Comparison of ENCODE assay signal across 8 cellular contexts in genomic region chr4:930827-931193, GRCh38. TPM values are rescaled to one million over a fixed set of nuclear protein-coding genes. Genes with fewer than 3 reads are reported as not detected.
DNase-seq lines count a peak whose midpoint lies in the region; ATAC-seq, FAIRE-seq and TF ChIP-seq lines count a peak whose summit lies in the region.

No MANE protein-coding gene starts in this region.

- H3K27ac ChIP-seq in K562 (ENCODE audit: extremely low read depth, low read depth, low read length) (peak overlapping the region; percentile 93), mesenchymal stem cell (ENCODE audit: low read length, poor library complexity, severe bottlenecking) (no peak overlapping the region), vagina (peak overlapping the region; percentile 85)

- peak overlapping the region; percentile 49 for H4K8ac ChIP-seq in mesenchymal stem cell (ENCODE audit: low read length)

- CTCF ChIA-PET in K562 (lab: Yijun Ruan, JAX; ENCODE audit: low intra/inter-chr PET ratio) = no interaction called here

- H3K79me2 ChIP-seq in K562 (ENCODE audit: control insufficient read depth, insufficient read depth, low read length) = peaks cover 63% of the 10 kb centered on the region

- TF ChIP-seq POLR2A in K562 (conservative IDR thresholded peaks at IDR 0.05) (no peak), vagina (IDR thresholded peaks at IDR 0.05) (no peak)

- no peaks in the 10 kb centered on the region for H3K9me3 ChIP-seq in K562 (replicated peaks; ENCODE audit: control insufficient read depth, insufficient read depth, low read depth, low read length)
- no peaks in the 10 kb centered on the region for H3K9me3 ChIP-seq in mesenchymal stem cell (ENCODE audit: control insufficient read depth, low read length)
- no peaks in the 10 kb centered on the region for H3K9me3 ChIP-seq in vagina

- H3K36me3 ChIP-seq in K562 (ENCODE audit: control insufficient read depth, insufficient read depth, low read length) (peaks cover 17% of the 10 kb centered on the region; the same call in 2 of the 3 replicates), mesenchymal stem cell (ENCODE audit: control insufficient read depth in 1 of 2, insufficient read depth in 2 of 2, low read depth in 1 of 2, low read length in 2 of 2) (peaks cover 0 to 14% of the 10 kb centered on the region in 2 experiments), vagina (no peaks in the 10 kb centered on the region)

- peak overlapping the region in 1 of 2 experiments; percentile 38 for H3K4ac ChIP-seq in mesenchymal stem cell (ENCODE audit: low read depth in 1 of 2, low read length in 2 of 2)

- H2BK5ac ChIP-seq in mesenchymal stem cell (ENCODE audit: low read depth, low read length, poor library complexity, severe bottlenecking) = no peak overlapping the region

- no peak overlapping the region for H2AFZ ChIP-seq in K562 (ENCODE audit: low read depth, low read length)
- H2AFZ ChIP-seq in mesenchymal stem cell (ENCODE audit: low read depth, low read length) = peak overlapping the region; percentile 55

- intact Hi-C loops in cardiac septum (cut with DNase I) (loop anchor here (5.0 to 10.0 kb wide), 3 partner anchors 41 to 364 kb away; partner anchors contain the start of gene DGKQ), left ventricle myocardium superior (cut with micrococcal nuclease) (no loop called here), K562 (cut with micrococcal nuclease) (loop anchor here (2.0 kb wide), 1 partner anchor 42 kb away; the partner anchor contains the start of gene DGKQ), vagina (cut with DNase I) (no loop called here)

- peaks cover 13 to 19% of the 10 kb centered on the region in 2 experiments for H3K4me1 ChIP-seq in K562 (replicated peaks in 1 of 2; ENCODE audit: control insufficient read depth in 2 of 2, insufficient read depth in 2 of 2, low read length in 2 of 2)
- peaks cover 27% of the 10 kb centered on the region for H3K4me1 ChIP-seq in mesenchymal stem cell (ENCODE audit: control insufficient read depth, insufficient read depth, low read depth, low read length)
- peaks cover 53% of the 10 kb centered on the region for H3K4me1 ChIP-seq in vagina

- no peak for ATAC-seq in left ventricle myocardium superior
- no peak for ATAC-seq in K562
- ATAC-seq in HG02870 (IDR thresholded peaks at IDR 0.05; ENCODE audit: unreplicated experiment) = no peak
- ATAC-seq in HG03439 (IDR thresholded peaks at IDR 0.05; ENCODE audit: unreplicated experiment) = no peak
- ATAC-seq in GM21619 (IDR thresholded peaks at IDR 0.05; ENCODE audit: unreplicated experiment) = no peak

- peaks cover 26% of the 10 kb centered on the region; the same call in 1 of the 2 replicates for H4K20me1 ChIP-seq in K562 (replicated peaks; ENCODE audit: control insufficient read depth, insufficient read depth, low read length)

- peak overlapping the region in 1 of 2 experiments; percentile 77 for H2BK12ac ChIP-seq in mesenchymal stem cell (ENCODE audit: low read length in 2 of 2)

- H3K4me3 ChIP-seq in K562 (peak overlapping the region; percentile 99), mesenchymal stem cell (ENCODE audit: insufficient read depth in 1 of 2, low read depth in 1 of 2, low read length in 2 of 2) (peak overlapping the region; percentile 89 to 95), vagina (peak overlapping the region; percentile 84 to 93)

- no peak overlapping the region for H2AK5ac ChIP-seq in mesenchymal stem cell (ENCODE audit: low read length, severe bottlenecking)

- peak overlapping the region in 1 of 2 experiments; percentile 30 for H3K18ac ChIP-seq in mesenchymal stem cell (ENCODE audit: low read depth in 1 of 2, low read length in 2 of 2)

- no peaks in the 10 kb centered on the region for H3K27me3 ChIP-seq in K562 (ENCODE audit: control insufficient read depth in 2 of 2, insufficient read depth in 2 of 2, low read length in 2 of 2)
- no peaks in the 10 kb centered on the region for H3K27me3 ChIP-seq in mesenchymal stem cell (ENCODE audit: control insufficient read depth in 1 of 2, insufficient read depth in 1 of 2, low read length in 2 of 2)
- H3K27me3 ChIP-seq in vagina = no peaks in the 10 kb centered on the region

- no peak for TF ChIP-seq CTCF in K562 (IDR thresholded peaks at IDR 0.05 in 2 of 3, conservative IDR thresholded peaks at IDR 0.05 in 1 of 3; ENCODE audit: insufficient read depth in 2 of 3, low read depth in 1 of 3, low read length in 3 of 3)
- no peak for TF ChIP-seq CTCF in vagina (IDR thresholded peaks at IDR 0.05)

- no peak overlapping the region for H2BK120ac ChIP-seq in mesenchymal stem cell (ENCODE audit: low read depth, low read length)

- H2BK15ac ChIP-seq in mesenchymal stem cell (ENCODE audit: low read depth, poor library complexity, severe bottlenecking) = no peak overlapping the region

- H3K79me1 ChIP-seq in mesenchymal stem cell (replicated peaks; ENCODE audit: low read length, poor library complexity, severe bottlenecking) = peaks cover 9% of the 10 kb centered on the region

- BruUV-seq in K562 (replicated peaks; lab: Mats Ljungman, UMichigan) = no TSS peak

- H3K9ac ChIP-seq in K562 (ENCODE audit: insufficient read depth in 1 of 2, low read depth in 2 of 2, low read length in 2 of 2) = peak overlapping the region; percentile 88 to 100; a peak in 3 of 4 replicates
- H3K9ac ChIP-seq in mesenchymal stem cell (ENCODE audit: low read length) = peak overlapping the region; percentile 96

- peak overlapping the region in 1 of 2 experiments; percentile 81 for H3K23ac ChIP-seq in mesenchymal stem cell (ENCODE audit: low read length in 2 of 2)

- H3K14ac ChIP-seq in mesenchymal stem cell (ENCODE audit: low read length in 2 of 2) = peak overlapping the region in 1 of 2 experiments; percentile 76

- TF ChIP-seq RAD21 in K562 (CRISPR knock-in tag; conservative IDR thresholded peaks at IDR 0.05 in 1 of 2, IDR thresholded peaks at IDR 0.05 in 1 of 2) = no peak

- WGBS in K562 (ENCODE audit: insufficient coverage, low coverage, missing lambda C conversion rate) = 4% methylated on average over 7 of the region's 7 CpGs
- 78% methylated on average over 7 of the region's 7 CpGs for WGBS in mesenchymal stem cell

- in situ Hi-C loops in K562 (cut with MboI) = no loop called here

- TF ChIP-seq EP300 in K562 (IDR thresholded peaks at IDR 0.05; ENCODE audit: low read length) = no peak

- no peak for FAIRE-seq in K562 (lab: Jason Lieb, UNC)

- DNase-seq in cardiac septum (ENCODE audit: low spot score) (peak; percentile 33), left ventricle myocardium superior (no peak), K562 (ENCODE audit: extremely low read depth in 1 of 4, low spot score in 3 of 4) (no peak), mesenchymal stem cell (no peak), vagina (ENCODE audit: extremely low spot score in 2 of 2) (no peak)

- H4K91ac ChIP-seq in mesenchymal stem cell (ENCODE audit: low read length) = no peak overlapping the region

- H3K4me2 ChIP-seq in K562 (ENCODE audit: insufficient read depth, low read length) = peak overlapping the region; percentile 92
- H3K4me2 ChIP-seq in mesenchymal stem cell (ENCODE audit: low read length, poor library complexity, severe bottlenecking) = peak overlapping the region; percentile 90

- no peaks in the 10 kb centered on the region for H3K9me1 ChIP-seq in K562 (ENCODE audit: control insufficient read depth, insufficient read depth, low read length)

- POLR2A ChIA-PET in K562 (lab: Yijun Ruan, JAX) = interaction anchor here (0.6 to 2.1 kb wide), 4 partner anchors 9 to 149 kb away, joined by 3 to 6 read pairs (median 4); no protein-coding TSS in a partner anchor

RNA-seq across cellular contexts. Expression of gene GAK, which starts 1.3 kb away (rescaled TPM):
- 36.1 TPM for total RNA-seq in cardiac septum
- total RNA-seq in left ventricle myocardium superior = 29.7 TPM
- 336 and 571 TPM in 2 replicates for total RNA-seq in K562 (2011; cell fraction: chromatin; rRNA removed; ENCODE audit: low replicate concordance)
- 202 and 228 TPM in 2 replicates for total RNA-seq in K562 (2011; cell fraction: nucleolus; rRNA removed)
- 235 and 247 TPM in 2 replicates for total RNA-seq in K562 (2011; cell fraction: nucleoplasm; rRNA removed)
- total RNA-seq in K562 (2014; rRNA removed) = 102 and 105 TPM in 2 replicates
- 10.4 and 12.6 TPM in 2 replicates for total RNA-seq in K562 (2014; rRNA removed; fragmentation: Illumina TruSeq; extraction: Trizol)
- 28.4 and 35.4 TPM in 2 replicates for total RNA-seq in K562 (2015; rRNA removed; fragmentation: Illumina TruSeq; extraction: Trizol)
- 94.1 and 101 TPM in 2 replicates for total RNA-seq in K562 (2021)
- 14.9 and 22.4 TPM in 2 replicates for polyA plus RNA-seq in K562 (2011; rRNA removed)
- 17.2 and 40.3 TPM in 2 replicates for polyA plus RNA-seq in K562 (2011; cell fraction: cytosol; rRNA removed)
- polyA plus RNA-seq in K562 (2011; cell fraction: nucleus; rRNA removed) = 79.9 and 106 TPM in 2 replicates
- polyA plus RNA-seq in K562 (2012) = 48.5 and 55.0 TPM in 2 replicates
- 16.2 and 38.2 TPM in 2 replicates for polyA plus RNA-seq in K562 (2014; fragmentation: Illumina TruSeq; extraction: Trizol)
- 1 to 10 TPM; 1.3 to 2.1 TPM for polyA plus RNA-seq in K562 (2014; fragmentation: Nextera tagmentation; extraction: Ambion mirVana)
- 51.9 and 83.2 TPM in 2 replicates for polyA plus RNA-seq in K562 (2014; rRNA removed)
- polyA minus RNA-seq in K562 (2011; rRNA and poly(A)+ RNA removed) = 51.4 and 78.3 TPM in 2 replicates
- 37.3 and 39.5 TPM in 2 replicates for polyA minus RNA-seq in K562 (2011; cell fraction: cytosol; rRNA and poly(A)+ RNA removed)
- 43.2 and 50.9 TPM in 2 replicates for polyA minus RNA-seq in K562 (2011; cell fraction: nucleus; rRNA and poly(A)+ RNA removed)
- polyA plus RNA-seq in mesenchymal stem cell (2013, experiment 1 of 2) = 65.4 TPM
- polyA plus RNA-seq in mesenchymal stem cell (2013, experiment 2 of 2) = 63.5 TPM
- total RNA-seq in vagina = 89.1 TPM

RNA-seq across cellular contexts. Expression of gene TMEM175, which starts 1.4 kb away (rescaled TPM):
- 22.7 TPM for total RNA-seq in cardiac septum
- 19.8 TPM for total RNA-seq in left ventricle myocardium superior
- total RNA-seq in K562 (2011; cell fraction: chromatin; rRNA removed; ENCODE audit: low replicate concordance) = 55.5 and 132 TPM in 2 replicates
- 80.9 and 84.2 TPM in 2 replicates for total RNA-seq in K562 (2011; cell fraction: nucleolus; rRNA removed)
- 71.0 and 82.0 TPM in 2 replicates for total RNA-seq in K562 (2011; cell fraction: nucleoplasm; rRNA removed)
- total RNA-seq in K562 (2014; rRNA removed) = 14.9 and 17.7 TPM in 2 replicates
- 2.4 and 3.7 TPM in 2 replicates for total RNA-seq in K562 (2014; rRNA removed; fragmentation: Illumina TruSeq; extraction: Trizol)
- total RNA-seq in K562 (2015; rRNA removed; fragmentation: Illumina TruSeq; extraction: Trizol) = 9.4 and 9.5 TPM in 2 replicates
- 13.8 and 16.9 TPM in 2 replicates for total RNA-seq in K562 (2021)
- polyA plus RNA-seq in K562 (2011; rRNA removed) = 11.4 and 28.9 TPM in 2 replicates
- 31.2 and 37.1 TPM in 2 replicates for polyA plus RNA-seq in K562 (2011; cell fraction: cytosol; rRNA removed)
- polyA plus RNA-seq in K562 (2011; cell fraction: nucleus; rRNA removed) = 373 and 570 TPM in 2 replicates
- 18.3 and 42.2 TPM in 2 replicates for polyA plus RNA-seq in K562 (2012)
- polyA plus RNA-seq in K562 (2014; fragmentation: Illumina TruSeq; extraction: Trizol) = 8.5 and 21.5 TPM in 2 replicates
- under 1 TPM; 0.13 to 0.18 TPM for polyA plus RNA-seq in K562 (2014; fragmentation: Nextera tagmentation; extraction: Ambion mirVana)
- polyA plus RNA-seq in K562 (2014; rRNA removed) = 22.5 and 30.9 TPM in 2 replicates
- polyA minus RNA-seq in K562 (2011; rRNA and poly(A)+ RNA removed) = 7.2 and 7.6 TPM in 2 replicates
- 8.2 and 14.5 TPM in 2 replicates for polyA minus RNA-seq in K562 (2011; cell fraction: cytosol; rRNA and poly(A)+ RNA removed)
- 27.3 and 30.2 TPM in 2 replicates for polyA minus RNA-seq in K562 (2011; cell fraction: nucleus; rRNA and poly(A)+ RNA removed)
- polyA plus RNA-seq in mesenchymal stem cell (2013, experiment 1 of 2) = 20.5 TPM
- polyA plus RNA-seq in mesenchymal stem cell (2013, experiment 2 of 2) = 23.0 TPM
- 56.5 TPM for total RNA-seq in vagina

RNA-seq across cellular contexts. Expression of gene DGKQ, which starts 42.6 kb away (rescaled TPM):
- total RNA-seq in cardiac septum = 5.2 TPM
- 3.6 TPM for total RNA-seq in left ventricle myocardium superior
- total RNA-seq in K562 (2011; cell fraction: chromatin; rRNA removed; ENCODE audit: low replicate concordance) = 27.1 and 96.1 TPM in 2 replicates
- 70.2 and 86.6 TPM in 2 replicates for total RNA-seq in K562 (2011; cell fraction: nucleolus; rRNA removed)
- total RNA-seq in K562 (2011; cell fraction: nucleoplasm; rRNA removed) = 28.7 and 35.0 TPM in 2 replicates
- total RNA-seq in K562 (2014; rRNA removed) = 17.0 and 19.1 TPM in 2 replicates
- 1.2 and 1.7 TPM in 2 replicates for total RNA-seq in K562 (2014; rRNA removed; fragmentation: Illumina TruSeq; extraction: Trizol)
- 6.1 and 6.3 TPM in 2 replicates for total RNA-seq in K562 (2015; rRNA removed; fragmentation: Illumina TruSeq; extraction: Trizol)
- 18.4 and 22.0 TPM in 2 replicates for total RNA-seq in K562 (2021)
- 5.6 and 6.8 TPM in 2 replicates for polyA plus RNA-seq in K562 (2011; rRNA removed)
- 5.6 and 16.4 TPM in 2 replicates for polyA plus RNA-seq in K562 (2011; cell fraction: cytosol; rRNA removed)
- polyA plus RNA-seq in K562 (2011; cell fraction: nucleus; rRNA removed) = 86.6 and 144 TPM in 2 replicates
- 13.1 and 23.6 TPM in 2 replicates for polyA plus RNA-seq in K562 (2012)
- 2.6 and 7.3 TPM in 2 replicates for polyA plus RNA-seq in K562 (2014; fragmentation: Illumina TruSeq; extraction: Trizol)
- polyA plus RNA-seq in K562 (2014; fragmentation: Nextera tagmentation; extraction: Ambion mirVana) = under 1 TPM; 0.17 to 0.27 TPM
- polyA plus RNA-seq in K562 (2014; rRNA removed) = 15.3 and 15.7 TPM in 2 replicates
- polyA minus RNA-seq in K562 (2011; rRNA and poly(A)+ RNA removed) = 1.9 and 2.5 TPM in 2 replicates
- 5.5 and 7.7 TPM in 2 replicates for polyA minus RNA-seq in K562 (2011; cell fraction: cytosol; rRNA and poly(A)+ RNA removed)
- polyA minus RNA-seq in K562 (2011; cell fraction: nucleus; rRNA and poly(A)+ RNA removed) = 17.1 and 17.2 TPM in 2 replicates
- polyA plus RNA-seq in mesenchymal stem cell (2013, experiment 1 of 2) = 5.2 TPM
- 5.1 TPM for polyA plus RNA-seq in mesenchymal stem cell (2013, experiment 2 of 2)
- total RNA-seq in vagina = 16.2 TPM

RNA-seq across cellular contexts. Expression of gene IDUA, which starts 56.0 kb away (rescaled TPM):
- total RNA-seq in cardiac septum (12.9 TPM), left ventricle myocardium superior (8.7 TPM), K562 (2014; rRNA removed) (9.9 and 10.1 TPM in 2 replicates), K562 (2014; rRNA removed; fragmentation: Illumina TruSeq; extraction: Trizol) (0.26 and 0.69 TPM in 2 replicates), K562 (2015; rRNA removed; fragmentation: Illumina TruSeq; extraction: Trizol) (3.1 and 4.8 TPM in 2 replicates), K562 (2021) (13.6 and 16.1 TPM in 2 replicates), vagina (28.0 TPM)
- total RNA-seq in K562 (2011; cell fraction: chromatin; rRNA removed; ENCODE audit: low replicate concordance) = 7.8 and 35.6 TPM in 2 replicates
- 35.8 and 36.4 TPM in 2 replicates for total RNA-seq in K562 (2011; cell fraction: nucleolus; rRNA removed)
- 12.5 and 18.8 TPM in 2 replicates for total RNA-seq in K562 (2011; cell fraction: nucleoplasm; rRNA removed)
- polyA plus RNA-seq in K562 (2011; rRNA removed) (1.2 and 2.2 TPM in 2 replicates), K562 (2014; fragmentation: Illumina TruSeq; extraction: Trizol) (0.30 and 1.2 TPM in 2 replicates), K562 (2014; fragmentation: Nextera tagmentation; extraction: Ambion mirVana) (under 1 TPM; 0.04 to 0.13 TPM), K562 (2014; rRNA removed) (11.2 and 14.1 TPM in 2 replicates)
- polyA plus RNA-seq in K562 (2011; cell fraction: cytosol; rRNA removed) = 0.90 and 2.8 TPM in 2 replicates
- 34.5 and 72.8 TPM in 2 replicates for polyA plus RNA-seq in K562 (2011; cell fraction: nucleus; rRNA removed)
- 9.8 and 26.2 TPM in 2 replicates for polyA plus RNA-seq in K562 (2012)
- polyA minus RNA-seq in K562 (2011; rRNA and poly(A)+ RNA removed) = 0.36 and 0.70 TPM in 2 replicates
- polyA minus RNA-seq in K562 (2011; cell fraction: cytosol; rRNA and poly(A)+ RNA removed) = 7.3 and 13.7 TPM in 2 replicates
- polyA minus RNA-seq in K562 (2011; cell fraction: nucleus; rRNA and poly(A)+ RNA removed) = 10.0 and 12.1 TPM in 2 replicates
- 14.5 TPM for polyA plus RNA-seq in mesenchymal stem cell (2013, experiment 1 of 2)
- polyA plus RNA-seq in mesenchymal stem cell (2013, experiment 2 of 2) = 13.8 TPM

Comparison
In these comparisons a context has a peak if more than half of its experiments do, and no peak if none do; other contexts are left out.
1. intact Hi-C loops: an anchor here in cardiac septum (5.0 to 10.0 kb wide) and K562 (2.0 kb wide); none called in left ventricle myocardium superior and vagina.